Comparison of ENCODE assay signal across 8 cellular contexts in genomic region chr9:126862461-126862830, GRCh38. TPM values are rescaled to one million over a fixed set of nuclear protein-coding genes. Genes with fewer than 3 reads are reported as not detected.
DNase-seq lines count a peak whose midpoint lies in the region; ATAC-seq and TF ChIP-seq lines count a peak whose summit lies in the region.

No MANE protein-coding gene starts in this region.

- H3K36me3 ChIP-seq in adipocyte (ENCODE audit: control insufficient read depth, insufficient read depth, low read length, severe bottlenecking) (peaks cover 28% of the 10 kb centered on the region), lower lobe of right lung (peaks cover 36% of the 10 kb centered on the region), upper lobe of right lung (peaks cover 31% of the 10 kb centered on the region)

- DNase-seq in Right ventricle myocardium inferior (ENCODE audit: missing footprints) = no peak
- DNase-seq in cardiac septum (ENCODE audit: low spot score) = no peak
- no peak for DNase-seq in adipocyte (ENCODE audit: low read depth)
- no peak for DNase-seq in lower lobe of right lung
- no peak for DNase-seq in upper lobe of right lung
- no peak for DNase-seq in NCI-H146 (lab: John Stamatoyannopoulos, UW)
- no peak for DNase-seq in stimulated activated CD8-positive, alpha-beta memory T cell treated with anti-CD3 and anti-CD28 coated beads, Interleukin-4, amount 100 ng/mL, for 48 hours
- DNase-seq in stimulated activated CD4-positive, alpha-beta T cell treated with anti-CD3 and anti-CD28 coated beads, Interleukin-4, amount 100 ng/mL, for 1 hour = no peak

- H3K9me3 ChIP-seq in adipocyte (ENCODE audit: control insufficient read depth, low read length) (no peaks in the 10 kb centered on the region), lower lobe of right lung (no peaks in the 10 kb centered on the region), upper lobe of right lung (no peaks in the 10 kb centered on the region)

- TF ChIP-seq CTCF in lower lobe of right lung (IDR thresholded peaks at IDR 0.05) (no peak), upper lobe of right lung (IDR thresholded peaks at IDR 0.05) (no peak)

- peak overlapping the region; percentile 86 for H3K27ac ChIP-seq in lower lobe of right lung
- H3K27ac ChIP-seq in upper lobe of right lung = peak overlapping the region; percentile 86

- H3K4me3 ChIP-seq in adipocyte (ENCODE audit: low read length) = peak overlapping the region; percentile 95
- H3K4me3 ChIP-seq in lower lobe of right lung = peak overlapping the region; percentile 87
- H3K4me3 ChIP-seq in upper lobe of right lung = peak overlapping the region; percentile 88

- H3K4me1 ChIP-seq in adipocyte (ENCODE audit: control insufficient read depth, insufficient read depth, low read length) (peaks cover 25% of the 10 kb centered on the region), lower lobe of right lung (peaks cover 35% of the 10 kb centered on the region), upper lobe of right lung (peaks cover 22% of the 10 kb centered on the region)

- peak overlapping the region; percentile 90 for H3K9ac ChIP-seq in adipocyte (ENCODE audit: low read length)

- intact Hi-C loops in Right ventricle myocardium inferior (cut with DNase I) (loop anchor here (5.0 kb wide), 1 partner anchor 50 kb away; the partner anchor contains the start of gene RALGPS1), cardiac septum (cut with DNase I) (no loop called here), lower lobe of right lung (cut with DNase I) (no loop called here), upper lobe of right lung (cut with DNase I) (no loop called here)

- H3K27me3 ChIP-seq in adipocyte (replicated peaks; ENCODE audit: control insufficient read depth, insufficient read depth, low read length) = peaks cover 5% of the 10 kb centered on the region
- H3K27me3 ChIP-seq in lower lobe of right lung (ENCODE audit: low read depth) = no peaks in the 10 kb centered on the region
- no peaks in the 10 kb centered on the region for H3K27me3 ChIP-seq in upper lobe of right lung

- ATAC-seq in Right ventricle myocardium inferior = peak; percentile 27
- peak; percentile 3 to 48 for ATAC-seq in lower lobe of right lung
- ATAC-seq in upper lobe of right lung = peak; percentile 37

RNA-seq across cellular contexts. Expression of gene ZBTB34, which starts 2.0 kb away (rescaled TPM):
- total RNA-seq in Right ventricle myocardium inferior (6.3 TPM), cardiac septum (5.7 TPM), lower lobe of right lung (15.4 TPM), upper lobe of right lung (15.1 TPM)

RNA-seq across cellular contexts. Expression of gene RALGPS1, which starts 52.1 kb away (rescaled TPM):
- total RNA-seq in Right ventricle myocardium inferior (15.3 TPM), cardiac septum (21.8 TPM), lower lobe of right lung (17.6 TPM), upper lobe of right lung (15.9 TPM)

RNA-seq across cellular contexts. Expression of gene ZBTB43, which starts 57.6 kb away (rescaled TPM):
- 35.1 TPM for total RNA-seq in Right ventricle myocardium inferior
- 38.9 TPM for total RNA-seq in cardiac septum
- total RNA-seq in lower lobe of right lung = 30.2 TPM
- 24.9 TPM for total RNA-seq in upper lobe of right lung
